Comparison of ENCODE assay signal across 15 cellular contexts in the genomic region with DNA sequence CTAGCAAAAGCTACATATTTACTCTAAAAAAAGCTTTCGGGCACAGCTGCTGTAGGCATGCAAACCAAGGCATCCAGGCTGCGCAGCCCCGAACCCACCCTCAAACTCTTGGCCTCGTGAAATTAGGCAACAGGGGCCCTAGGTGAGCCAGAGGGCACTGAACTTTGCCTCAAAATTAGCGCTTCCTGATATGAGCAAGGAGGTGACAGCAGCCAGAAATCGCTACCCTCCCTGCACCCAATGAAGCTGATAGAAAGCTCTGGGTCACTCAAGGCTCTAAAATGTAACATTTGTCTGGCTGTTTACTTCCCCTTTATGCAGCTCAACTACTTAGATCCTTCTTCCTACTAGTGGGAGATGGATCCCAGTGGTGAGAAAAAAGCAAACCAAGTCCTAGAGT.
DNase-seq lines count a peak whose midpoint lies in the region; ATAC-seq, FAIRE-seq and TF ChIP-seq lines count a peak whose summit lies in the region.
"Had no signal": no experiment of that assay in that cellular context is flagged by ENCODE, and none has a peak within 500 bp of the region (broad histone marks: within the 10 kb centered on the region; RNA-seq: fewer than 3 reads in every experiment).

No MANE protein-coding gene starts in this region.

- no peaks in the 10 kb centered on the region for H3K79me2 ChIP-seq in endothelial cell of umbilical vein (ENCODE audit: control insufficient read depth, insufficient read depth, low read length)

- no peak for DNase-seq in left ventricle myocardium inferior
- no peak for DNase-seq in heart right ventricle
- DNase-seq in Panc1 (ENCODE audit: low read depth, low spot score) = no peak
- no peak for DNase-seq in endothelial cell of umbilical vein (ENCODE audit: low read depth, low spot score)
- DNase-seq in stimulated activated naive B cell treated with anti-CD40 and anti-IgM and Interleukin-4, amounts not matched to agents 10 μg/mL and 1 μg/mL and 100 μg/mL, for 72 hours = no peak
- no peak for DNase-seq in T1000 (lab: John Stamatoyannopoulos, UW)
- no peak for DNase-seq in SK-N-DZ (ENCODE audit: low spot score)
- DNase-seq in ecto neural progenitor cell (ENCODE audit: low spot score) = no peak
- DNase-seq: activated naive CD8-positive, alpha-beta T cell treated with anti-CD3 and anti-CD28 coated beads, Interleukin-2, amount 50 U/mL, for 24 hours; NCI-H2029 treated with DMSO at 0.1 percent for 48 hours; testis had no signal

- CTCF ChIA-PET in Panc1 (lab: Charles Lee) = no interaction called here
- CTCF ChIA-PET in endothelial cell of umbilical vein (lab: Charles Lee) = interaction anchor here (1.4 to 1.5 kb wide), 3 partner anchors 46 to 61 kb away, joined by 3 to 5 read pairs (median 4); no protein-coding TSS in a partner anchor

- H3K4me1 ChIP-seq in left ventricle myocardium inferior = peaks cover 94% of the 10 kb centered on the region
- H3K4me1 ChIP-seq in heart right ventricle = peaks cover 7 to 84% (median 76%) of the 10 kb centered on the region in 9 donors
- H3K4me1 ChIP-seq in Panc1 (ENCODE audit: control insufficient read depth, insufficient read depth, low read length) = peaks cover 59% of the 10 kb centered on the region
- H3K4me1 ChIP-seq in endothelial cell of umbilical vein (ENCODE audit: control insufficient read depth, extremely low read depth, insufficient read depth, low read length) = peaks cover 35% of the 10 kb centered on the region

- H3K27me3 Mint-ChIP-seq in stimulated activated naive B cell treated with anti-CD40 and anti-IgM and Interleukin-4, amounts not matched to agents 10 μg/mL and 1 μg/mL and 100 μg/mL, for 72 hours = no peaks in the 10 kb centered on the region
- H3K27me3 Mint-ChIP-seq: activated naive CD8-positive, alpha-beta T cell treated with anti-CD3 and anti-CD28 coated beads, Interleukin-2, amount 50 U/mL, for 24 hours had no signal

- H3K4me3 ChIP-seq in left ventricle myocardium inferior = no peak overlapping the region
- no peak overlapping the region for H3K4me3 ChIP-seq in heart right ventricle
- no peak overlapping the region for H3K4me3 ChIP-seq in Panc1 (ENCODE audit: low read depth in 2 of 2, low read length in 2 of 2)
- no peak overlapping the region for H3K4me3 ChIP-seq in endothelial cell of umbilical vein (replicated peaks in 1 of 3; ENCODE audit: insufficient read depth in 1 of 3, low read depth in 1 of 3, low read length in 3 of 3)
- H3K4me3 ChIP-seq: esophagus muscularis mucosa, testis had no signal

- H3K36me3 ChIP-seq in left ventricle myocardium inferior (no peaks in the 10 kb centered on the region), heart right ventricle (no peaks in the 10 kb centered on the region), Panc1 (ENCODE audit: control insufficient read depth, insufficient read depth, low read length) (no peaks in the 10 kb centered on the region), endothelial cell of umbilical vein (ENCODE audit: control insufficient read depth in 2 of 2, extremely low read depth in 1 of 2, insufficient read depth in 2 of 2, low read length in 2 of 2) (no peaks in the 10 kb centered on the region)
- H3K36me3 ChIP-seq: esophagus muscularis mucosa had no signal

- H2AFZ ChIP-seq in endothelial cell of umbilical vein (ENCODE audit: low read depth, low read length) = no peak overlapping the region

- H4K20me1 ChIP-seq in endothelial cell of umbilical vein (replicated peaks; ENCODE audit: control insufficient read depth, extremely low read depth, insufficient read depth, low read length) = no peaks in the 10 kb centered on the region

- BruUV-seq in Panc1 (replicated peaks; lab: Mats Ljungman, UMichigan) (no TSS peak), endothelial cell of umbilical vein (replicated peaks; lab: Mats Ljungman, UMichigan) (no TSS peak)

- peak overlapping the region in 1 of 2 donors; percentile 4 for H3K4me3 Mint-ChIP-seq in stimulated activated naive B cell treated with anti-CD40 and anti-IgM and Interleukin-4, amounts not matched to agents 10 μg/mL and 1 μg/mL and 100 μg/mL, for 72 hours
- H3K4me3 Mint-ChIP-seq: activated naive CD8-positive, alpha-beta T cell treated with anti-CD3 and anti-CD28 coated beads, Interleukin-2, amount 50 U/mL, for 24 hours had no signal

- TF ChIP-seq POLR2A in endothelial cell of umbilical vein (IDR thresholded peaks at IDR 0.05; ENCODE audit: low read depth, low read length) = no peak

- peak overlapping the region; percentile 81 for H3K27ac ChIP-seq in left ventricle myocardium inferior (replicated peaks)
- H3K27ac ChIP-seq in heart right ventricle = peak overlapping the region in 5 of 10 donors; percentile 16 to 91 (median 42)
- H3K27ac ChIP-seq in Panc1 (ENCODE audit: low read length) = peak overlapping the region; percentile 72
- H3K27ac ChIP-seq in endothelial cell of umbilical vein (ENCODE audit: insufficient read depth, low read depth, low read length) = peak overlapping the region; percentile 70
- H3K27ac ChIP-seq: esophagus muscularis mucosa, KMS-11, testis had no signal

- no peaks in the 10 kb centered on the region for H3K9me3 Mint-ChIP-seq in stimulated activated naive B cell treated with anti-CD40 and anti-IgM and Interleukin-4, amounts not matched to agents 10 μg/mL and 1 μg/mL and 100 μg/mL, for 72 hours
- H3K9me3 Mint-ChIP-seq: activated naive CD8-positive, alpha-beta T cell treated with anti-CD3 and anti-CD28 coated beads, Interleukin-2, amount 50 U/mL, for 24 hours had no signal

- peaks cover 7% of the 10 kb centered on the region for H3K9me3 ChIP-seq in left ventricle myocardium inferior (replicated peaks)
- H3K9me3 ChIP-seq in heart right ventricle = peaks cover 0 to 14% (median 0%) of the 10 kb centered on the region in 11 donors
- no peaks in the 10 kb centered on the region for H3K9me3 ChIP-seq in Panc1 (ENCODE audit: control insufficient read depth, insufficient read depth, low read depth, low read length)
- H3K9me3 ChIP-seq in endothelial cell of umbilical vein (replicated peaks; ENCODE audit: control insufficient read depth, insufficient read depth, low read length) = no peaks in the 10 kb centered on the region
- H3K9me3 ChIP-seq: esophagus muscularis mucosa, testis had no signal

- dilution Hi-C loops in endothelial cell of umbilical vein (cut with MboI; ENCODE audit: extremely low pct_ligation_motif_present, low sequenced_read_pairs) = no loop called here

- ATAC-seq in heart right ventricle (no peak), Panc1 (no peak)
- peak; percentile 68 for ATAC-seq in stimulated activated naive B cell treated with anti-CD40 and anti-IgM and Interleukin-4, amounts not matched to agents 10 μg/mL and 1 μg/mL and 100 μg/mL, for 72 hours (replicated peaks)

- POLR2A ChIA-PET in Panc1 (lab: Charles Lee) (no interaction called here), endothelial cell of umbilical vein (lab: Charles Lee) (no interaction called here)

- H3K36me3 Mint-ChIP-seq in stimulated activated naive B cell treated with anti-CD40 and anti-IgM and Interleukin-4, amounts not matched to agents 10 μg/mL and 1 μg/mL and 100 μg/mL, for 72 hours = peaks cover 4 to 5% of the 10 kb centered on the region in 2 donors

- no peaks in the 10 kb centered on the region for H3K9me1 ChIP-seq in endothelial cell of umbilical vein (replicated peaks; ENCODE audit: control insufficient read depth, extremely low read depth, insufficient read depth, low read length)

- H3K4me2 ChIP-seq in endothelial cell of umbilical vein (ENCODE audit: insufficient read depth, low read length) = peak overlapping the region; percentile 53
- H3K4me2 ChIP-seq: KMS-11 had no signal

- TF ChIP-seq CTCF in left ventricle myocardium inferior (IDR thresholded peaks at IDR 0.05; ENCODE audit: borderline replicate concordance) (no peak), heart right ventricle (IDR thresholded peaks at IDR 0.05) (no peak), Panc1 (IDR thresholded peaks at IDR 0.05) (no peak), endothelial cell of umbilical vein (IDR thresholded peaks at IDR 0.05; ENCODE audit: extremely low read depth in 1 of 2, insufficient read depth in 1 of 2, low read depth in 1 of 2, low read length in 2 of 2) (no peak)

- intact Hi-C loops in left ventricle myocardium inferior (cut with micrococcal nuclease) (no loop called here), heart right ventricle (cut with DNase I) (no loop called here), Panc1 (cut with micrococcal nuclease; ENCODE audit: unreplicated experiment) (no loop called here), endothelial cell of umbilical vein (cut with micrococcal nuclease) (loop anchor here (5.0 kb wide), 1 partner anchor 53 kb away; no protein-coding TSS in a partner anchor)

- H3K4me1 Mint-ChIP-seq in stimulated activated naive B cell treated with anti-CD40 and anti-IgM and Interleukin-4, amounts not matched to agents 10 μg/mL and 1 μg/mL and 100 μg/mL, for 72 hours = peaks cover 47 to 70% of the 10 kb centered on the region in 2 donors

- in situ Hi-C loops in Panc1 (cut with HindIII; ENCODE audit: low pct_unique_long_range_greater_than_20kb, low sequenced_read_pairs) = no loop called here

- 70 to 77% methylated on average over 6 of the region's 6 CpGs for WGBS in heart right ventricle, 2 donors

- no peak for FAIRE-seq in endothelial cell of umbilical vein (lab: Jason Lieb, UNC)
- FAIRE-seq: colon, D721Med had no signal

- peak overlapping the region; percentile 68 for H3K27ac Mint-ChIP-seq in stimulated activated naive B cell treated with anti-CD40 and anti-IgM and Interleukin-4, amounts not matched to agents 10 μg/mL and 1 μg/mL and 100 μg/mL, for 72 hours

- no peak overlapping the region for H3K9ac ChIP-seq in endothelial cell of umbilical vein (replicated peaks; ENCODE audit: extremely low read depth, insufficient read depth, low read length)
- H3K9ac ChIP-seq: KMS-11 had no signal

- H3K27me3 ChIP-seq in left ventricle myocardium inferior (ENCODE audit: low read depth) = no peaks in the 10 kb centered on the region
- no peaks in the 10 kb centered on the region for H3K27me3 ChIP-seq in heart right ventricle
- H3K27me3 ChIP-seq in Panc1 (ENCODE audit: control insufficient read depth, insufficient read depth, low read length) = no peaks in the 10 kb centered on the region
- H3K27me3 ChIP-seq in endothelial cell of umbilical vein (ENCODE audit: control insufficient read depth in 2 of 2, insufficient read depth in 2 of 2, low read length in 2 of 2) = no peaks in the 10 kb centered on the region
- H3K27me3 ChIP-seq: esophagus muscularis mucosa, testis had no signal

TF ChIP-seq in endothelial cell of umbilical vein, 7 proteins besides CTCF, POLR2A, EP300 and RAD21 (continues in another document):
- TF ChIP-seq EZH2 (IDR thresholded peaks at IDR 0.05; ENCODE audit: borderline replicate concordance, low read depth, low read length, severe bottlenecking) (no peak), FOS (IDR thresholded peaks at IDR 0.05; ENCODE audit: borderline replicate concordance, insufficient read depth, low read length) (no peak), JUN (IDR thresholded peaks at IDR 0.05; ENCODE audit: borderline replicate concordance, insufficient read depth, insufficient read length, low read depth) (no peak), POLR2AphosphoS5 (IDR thresholded peaks at IDR 0.05; ENCODE audit: insufficient read depth, low read depth, low read length) (no peak), MYC (IDR thresholded peaks at IDR 0.05; ENCODE audit: low read depth, low read length) (no peak), GATA2 (IDR thresholded peaks at IDR 0.05; ENCODE audit: insufficient read depth, insufficient read length, low read depth, low read length) (no peak)

Comparison
In these comparisons a context has a peak if more than half of its experiments do, and no peak if none do; other contexts are left out.
1. ATAC-seq: peak in stimulated activated naive B cell treated with anti-CD40 and anti-IgM and Interleukin-4, amounts not matched to agents 10 μg/mL and 1 μg/mL and 100 μg/mL, for 72 hours (2 of 2); none in heart right ventricle (0 of 8) and Panc1 (single experiment).